In genomic region chr20:14264869-14265268, GRCh38 we compare ENCODE assay signal across 10 cellular contexts.
DNase-seq lines count a peak whose midpoint lies in the region; TF ChIP-seq lines count a peak whose summit lies in the region.
"Had no signal": no experiment of that assay in that cellular context is flagged by ENCODE, and none has a peak within 500 bp of the region (broad histone marks: within the 10 kb centered on the region; RNA-seq: fewer than 3 reads in every experiment).

No MANE protein-coding gene starts in this region.

- no peak overlapping the region for H2BK5ac ChIP-seq in mesendoderm (ENCODE audit: low read length)

- no peak overlapping the region for H3K9ac ChIP-seq in Karpas-422 (ENCODE audit: low read length)
- H3K9ac ChIP-seq in mesendoderm (ENCODE audit: low read length): no peak overlapping the region

- H3K4ac ChIP-seq in mesendoderm (ENCODE audit: low read depth, low read length): no peak overlapping the region

- H2AK5ac ChIP-seq in mesendoderm (ENCODE audit: low read length): no peak overlapping the region

- no peak overlapping the region for H3K27ac Mint-ChIP-seq in brain
- H3K27ac Mint-ChIP-seq: activated CD4-positive, alpha-beta T cell treated with anti-CD3 and anti-CD28 coated beads for 36 hours had no signal

- H4K8ac ChIP-seq in mesendoderm (ENCODE audit: low read depth, low read length): no peak overlapping the region

- no peak overlapping the region for H2AFZ ChIP-seq in Karpas-422 (ENCODE audit: low read length)

- H3K79me1 ChIP-seq in mesendoderm (ENCODE audit: low read length): no peaks in the 10 kb centered on the region

- no peaks in the 10 kb centered on the region for H3K27me3 Mint-ChIP-seq in brain
- H3K27me3 Mint-ChIP-seq: activated CD4-positive, alpha-beta T cell treated with anti-CD3 and anti-CD28 coated beads for 36 hours had no signal

- no peaks in the 10 kb centered on the region for H3K36me3 ChIP-seq in Karpas-422 (ENCODE audit: insufficient read depth, low read length)
- H3K36me3 ChIP-seq in mesendoderm (ENCODE audit: control insufficient read depth, insufficient read depth, low read length): no peaks in the 10 kb centered on the region

- H3K79me2 ChIP-seq in Karpas-422 (ENCODE audit: low read length): no peaks in the 10 kb centered on the region
- H3K79me2 ChIP-seq in mesendoderm (ENCODE audit: control insufficient read depth, insufficient read depth, low read length): no peaks in the 10 kb centered on the region

- no peak overlapping the region for H2BK15ac ChIP-seq in mesendoderm (replicated peaks; ENCODE audit: low read depth)

- H3K4me1 ChIP-seq in Karpas-422 (ENCODE audit: low read length) (no peaks in the 10 kb centered on the region), mesendoderm (ENCODE audit: control insufficient read depth, low read depth, low read length) (no peaks in the 10 kb centered on the region)

- TF ChIP-seq CTCF in brain (conservative IDR thresholded peaks at IDR 0.05): peak; percentile 21

- H3K56ac ChIP-seq in mesendoderm (ENCODE audit: low read length): no peak overlapping the region

- H3K36me3 Mint-ChIP-seq in brain: no peaks in the 10 kb centered on the region

- no peaks in the 10 kb centered on the region; the same call in 1 of the 2 replicates for H3K9me3 ChIP-seq in Karpas-422 (ENCODE audit: low read length)

- H3K4me1 Mint-ChIP-seq in brain: no peaks in the 10 kb centered on the region
- H3K4me1 Mint-ChIP-seq: activated CD4-positive, alpha-beta T cell treated with anti-CD3 and anti-CD28 coated beads for 36 hours had no signal

- H3K4me2 ChIP-seq in Karpas-422 (ENCODE audit: low read depth, low read length, poor library complexity, severe bottlenecking) (no peak overlapping the region), mesendoderm (ENCODE audit: low read length) (no peak overlapping the region)

- H4K5ac ChIP-seq in mesendoderm (ENCODE audit: low read length): no peak overlapping the region

- no peak overlapping the region for H3K27ac ChIP-seq in Karpas-422 (ENCODE audit: low read length)
- no peak overlapping the region for H3K27ac ChIP-seq in mesendoderm (ENCODE audit: low read depth, low read length)

- no peaks in the 10 kb centered on the region for H3K9me2 ChIP-seq in Karpas-422 (replicated peaks; ENCODE audit: insufficient read depth, low read length)

- no peak overlapping the region for H3K4me3 ChIP-seq in Karpas-422 (ENCODE audit: low read length)
- no peak overlapping the region for H3K4me3 ChIP-seq in mesendoderm (ENCODE audit: low read length)

- no peak overlapping the region for H3K4me3 Mint-ChIP-seq in brain
- H3K4me3 Mint-ChIP-seq: activated CD4-positive, alpha-beta T cell treated with anti-CD3 and anti-CD28 coated beads for 36 hours had no signal

- no peak overlapping the region for H3K23ac ChIP-seq in mesendoderm (ENCODE audit: low read length)

- no peak overlapping the region for H2BK120ac ChIP-seq in mesendoderm (ENCODE audit: low read depth, low read length)

- no peak overlapping the region for H3K18ac ChIP-seq in mesendoderm (ENCODE audit: low read length)

- H3K27me3 ChIP-seq in Karpas-422 (ENCODE audit: low read length): no peaks in the 10 kb centered on the region
- no peaks in the 10 kb centered on the region for H3K27me3 ChIP-seq in mesendoderm (ENCODE audit: insufficient read depth, low read length, poor library complexity)

- H4K20me1 ChIP-seq in Karpas-422 (ENCODE audit: insufficient read depth, low read depth, low read length): no peaks in the 10 kb centered on the region

- DNase-seq in DMS53 (lab: John Stamatoyannopoulos, UW) (peak; percentile 54), Karpas-422 (peak; percentile 43), mesendoderm (peak; percentile 66), NOMO-1 (lab: John Stamatoyannopoulos, UW; ENCODE audit: unreplicated experiment in 2 of 2) (no peak)
- DNase-seq in stimulated activated CD4-positive, alpha-beta T cell treated with anti-CD3 and anti-CD28 coated beads, Interleukin-4, amount 100 ng/mL, for 4 hours: no peak
- DNase-seq in activated CD8-positive, alpha-beta memory T cell treated with anti-CD3 and anti-CD28 coated beads for 24 hours: no peak
- DNase-seq in effector CD4-positive, alpha-beta T cell: no peak
- DNase-seq: activated CD4-positive, alpha-beta T cell treated with anti-CD3 and anti-CD28 coated beads for 36 hours; NCI-H2029 had no signal

- peaks cover 0 to 3% (median 2%) of the 10 kb centered on the region in 5 experiments for H3K9me3 Mint-ChIP-seq in brain

Comparison
In these comparisons a context has a peak if more than half of its experiments do, and no peak if none do; other contexts are left out.
1. DNase-seq: peak in DMS53 (single experiment), Karpas-422 (single experiment) and mesendoderm (single experiment); none in stimulated activated CD4-positive, alpha-beta T cell treated with anti-CD3 and anti-CD28 coated beads, Interleukin-4, amount 100 ng/mL, for 4 hours (0 of 2), activated CD8-positive, alpha-beta memory T cell treated with anti-CD3 and anti-CD28 coated beads for 24 hours (single experiment), effector CD4-positive, alpha-beta T cell (single experiment) and NOMO-1 (0 of 2).